Comparison of ENCODE assay signal across 1 cellular context in the genomic region with DNA sequence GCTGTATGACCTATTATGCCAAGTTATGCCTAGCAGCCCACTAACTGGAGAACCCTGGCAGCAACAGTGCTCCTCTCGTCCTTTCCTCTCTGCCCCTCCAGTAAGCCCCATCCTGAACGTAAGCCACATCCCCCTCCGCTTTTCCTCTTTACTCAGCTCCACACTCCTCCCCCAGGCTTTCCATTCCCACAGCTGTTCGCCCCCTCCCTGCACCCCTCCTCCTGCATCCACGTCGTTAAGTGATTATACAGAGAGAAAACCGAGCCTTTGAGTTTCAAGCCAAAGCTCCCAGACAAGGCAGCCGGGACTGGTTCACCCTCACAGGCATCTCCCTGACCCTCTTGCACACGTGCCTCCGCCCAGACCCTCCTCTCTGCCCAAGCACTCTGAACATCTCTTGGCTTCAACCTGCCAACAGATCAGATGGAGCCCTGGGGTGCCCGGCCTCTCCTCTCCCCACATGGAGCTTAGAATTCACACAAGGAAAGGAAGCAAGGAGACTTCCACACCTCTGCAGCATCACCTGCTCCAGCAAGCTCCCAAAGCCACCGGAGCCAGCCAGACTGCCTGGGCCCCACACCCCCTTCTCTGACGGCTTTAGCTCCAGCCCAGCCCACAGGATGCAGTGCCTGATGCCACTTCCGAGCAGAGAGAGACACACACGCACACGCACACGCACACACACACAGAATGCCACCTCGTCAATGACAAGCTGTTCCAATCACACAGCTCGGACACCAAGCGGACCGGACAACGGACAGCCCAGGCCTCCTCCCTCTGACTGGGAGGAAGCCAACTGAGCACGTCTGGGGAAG.
TF ChIP-seq lines count a peak whose summit lies in the region.

No MANE protein-coding gene starts in this region.

TF ChIP-seq in HepG2, 621 proteins besides CTCF, POLR2A, EP300 and RAD21 (continued from another document):
- TF ChIP-seq, protein P1, sequence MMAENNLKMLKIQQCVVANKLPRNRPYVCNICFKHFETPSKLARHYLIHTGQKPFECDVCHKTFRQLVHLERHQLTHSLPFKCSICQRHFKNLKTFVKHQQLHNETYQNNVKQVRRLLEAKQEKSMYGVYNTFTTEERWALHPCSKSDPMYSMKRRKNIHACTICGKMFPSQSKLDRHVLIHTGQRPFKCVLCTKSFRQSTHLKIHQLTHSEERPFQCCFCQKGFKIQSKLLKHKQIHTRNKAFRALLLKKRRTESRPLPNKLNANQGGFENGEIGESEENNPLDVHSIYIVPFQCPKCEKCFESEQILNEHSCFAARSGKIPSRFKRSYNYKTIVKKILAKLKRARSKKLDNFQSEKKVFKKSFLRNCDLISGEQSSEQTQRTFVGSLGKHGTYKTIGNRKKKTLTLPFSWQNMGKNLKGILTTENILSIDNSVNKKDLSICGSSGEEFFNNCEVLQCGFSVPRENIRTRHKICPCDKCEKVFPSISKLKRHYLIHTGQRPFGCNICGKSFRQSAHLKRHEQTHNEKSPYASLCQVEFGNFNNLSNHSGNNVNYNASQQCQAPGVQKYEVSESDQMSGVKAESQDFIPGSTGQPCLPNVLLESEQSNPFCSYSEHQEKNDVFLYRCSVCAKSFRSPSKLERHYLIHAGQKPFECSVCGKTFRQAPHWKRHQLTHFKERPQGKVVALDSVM (CRISPR knock-in tag; IDR thresholded peaks at IDR 0.05): no peak
- TF ChIP-seq, protein P2, sequence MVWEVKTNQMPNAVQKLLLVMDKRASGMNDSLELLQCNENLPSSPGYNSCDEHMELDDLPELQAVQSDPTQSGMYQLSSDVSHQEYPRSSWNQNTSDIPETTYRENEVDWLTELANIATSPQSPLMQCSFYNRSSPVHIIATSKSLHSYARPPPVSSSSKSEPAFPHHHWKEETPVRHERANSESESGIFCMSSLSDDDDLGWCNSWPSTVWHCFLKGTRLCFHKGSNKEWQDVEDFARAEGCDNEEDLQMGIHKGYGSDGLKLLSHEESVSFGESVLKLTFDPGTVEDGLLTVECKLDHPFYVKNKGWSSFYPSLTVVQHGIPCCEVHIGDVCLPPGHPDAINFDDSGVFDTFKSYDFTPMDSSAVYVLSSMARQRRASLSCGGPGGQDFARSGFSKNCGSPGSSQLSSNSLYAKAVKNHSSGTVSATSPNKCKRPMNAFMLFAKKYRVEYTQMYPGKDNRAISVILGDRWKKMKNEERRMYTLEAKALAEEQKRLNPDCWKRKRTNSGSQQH (CRISPR knock-in tag; IDR thresholded peaks at IDR 0.05; ENCODE audit: low read depth): no peak
- TF ChIP-seq ZFP82 (CRISPR knock-in tag; IDR thresholded peaks at IDR 0.05; ENCODE audit: borderline replicate concordance) (no peak), CBFB (CRISPR knock-in tag; IDR thresholded peaks at IDR 0.05) (no peak), PAF1 (CRISPR knock-in tag; IDR thresholded peaks at IDR 0.05) (no peak), ZNF350 (CRISPR knock-in tag; IDR thresholded peaks at IDR 0.05; ENCODE audit: borderline replicate concordance, low read depth) (no peak)
